8 cellular contexts compared by ENCODE assay signal in the genomic region with DNA sequence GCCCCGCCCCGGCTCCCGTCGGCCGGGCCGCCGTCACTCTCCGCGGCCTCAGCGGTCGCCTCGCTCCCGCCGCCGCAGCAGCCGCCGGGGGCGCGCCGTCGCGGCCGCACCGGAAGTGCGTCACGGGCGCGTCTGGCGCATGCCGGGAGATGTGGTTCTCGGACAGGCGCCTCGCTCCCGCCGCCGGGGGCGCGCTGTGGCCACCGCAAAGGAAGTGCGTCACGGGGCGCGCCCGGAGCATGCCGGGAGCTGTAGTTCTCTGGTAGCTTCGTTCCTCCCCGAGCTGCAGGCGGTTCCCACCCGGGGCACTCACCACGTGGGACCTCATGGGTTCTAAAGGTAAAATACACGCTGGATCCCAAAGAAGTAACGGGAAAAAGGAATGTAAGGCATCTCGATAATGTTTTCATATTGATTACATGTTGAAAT. TPM values are rescaled to one million over a fixed set of nuclear protein-coding genes. Genes with fewer than 3 reads are reported as not detected.
DNase-seq lines count a peak whose midpoint lies in the region; ATAC-seq and TF ChIP-seq lines count a peak whose summit lies in the region.

Gene UBAC1 (minus strand): TSS at position 97 of the 429 bp plus-strand sequence. CDS start 211 bp downstream, outside the sequence.

- DNase-seq in DMS 273 (lab: John Stamatoyannopoulos, UW; ENCODE audit: unreplicated experiment) (peak; percentile 98), OCI-M2 (lab: John Stamatoyannopoulos, UW; ENCODE audit: unreplicated experiment) (peak; percentile 48), activated T-cell treated with anti-CD3 and anti-CD28 coated beads for 48 hours (ENCODE audit: low read depth) (peak; percentile 99), epithelial cell of proximal tubule (ENCODE audit: low read depth) (peak; percentile 31), mucosa of gallbladder (ENCODE audit: low spot score) (peak; percentile 96)
- DNase-seq in Jurkat, Clone E6-1 (ENCODE audit: low read depth, low spot score) = peak; percentile 93
- peak; percentile 93 for DNase-seq in stimulated activated CD8-positive, alpha-beta memory T cell treated with anti-CD3 and anti-CD28 coated beads, Interleukin-4, amount 100 ng/mL, for 24 hours (ENCODE audit: low read depth)

- H3K4me3 ChIP-seq in Jurkat, Clone E6-1 (ENCODE audit: low read length) = peak within 1 kb of the TSS; percentile 75
- H3K4me3 ChIP-seq in epithelial cell of proximal tubule (ENCODE audit: low read depth, low read length) = peak within 1 kb of the TSS; percentile 93

- TF ChIP-seq CTCF in epithelial cell of proximal tubule (conservative IDR thresholded peaks at IDR 0.05; ENCODE audit: low read depth, low read length) = peak; percentile 33

- ATAC-seq in GM21619 (IDR thresholded peaks at IDR 0.05; ENCODE audit: unreplicated experiment) = peak; percentile 91

RNA-seq across cellular contexts. Expression of gene UBAC1, which starts in this region (rescaled TPM):
- 54.4 TPM for polyA plus RNA-seq in Jurkat, Clone E6-1 (2012; ENCODE audit: insufficient read depth, insufficient read length)
- 40.9 and 60.8 TPM in 2 replicates for total RNA-seq in epithelial cell of proximal tubule
- total RNA-seq in mucosa of gallbladder = 35.0 TPM

Comparison
In these comparisons a context has a peak if more than half of its experiments do, and no peak if none do; other contexts are left out.
1. Peak in every context shown above with its lines: DNase-seq, ATAC-seq and H3K4me3 ChIP-seq.
2. DNase-seq: peak in every context shown above with its lines; median percentile 99 in activated T-cell treated with anti-CD3 and anti-CD28 coated beads for 48 hours; 98 in DMS 273; 96 in mucosa of gallbladder; 93 in Jurkat, Clone E6-1; 93 in stimulated activated CD8-positive, alpha-beta memory T cell treated with anti-CD3 and anti-CD28 coated beads, Interleukin-4, amount 100 ng/mL, for 24 hours; 48 in OCI-M2; 31 in epithelial cell of proximal tubule.